18 cellular contexts compared by ENCODE assay signal in the genomic region with DNA sequence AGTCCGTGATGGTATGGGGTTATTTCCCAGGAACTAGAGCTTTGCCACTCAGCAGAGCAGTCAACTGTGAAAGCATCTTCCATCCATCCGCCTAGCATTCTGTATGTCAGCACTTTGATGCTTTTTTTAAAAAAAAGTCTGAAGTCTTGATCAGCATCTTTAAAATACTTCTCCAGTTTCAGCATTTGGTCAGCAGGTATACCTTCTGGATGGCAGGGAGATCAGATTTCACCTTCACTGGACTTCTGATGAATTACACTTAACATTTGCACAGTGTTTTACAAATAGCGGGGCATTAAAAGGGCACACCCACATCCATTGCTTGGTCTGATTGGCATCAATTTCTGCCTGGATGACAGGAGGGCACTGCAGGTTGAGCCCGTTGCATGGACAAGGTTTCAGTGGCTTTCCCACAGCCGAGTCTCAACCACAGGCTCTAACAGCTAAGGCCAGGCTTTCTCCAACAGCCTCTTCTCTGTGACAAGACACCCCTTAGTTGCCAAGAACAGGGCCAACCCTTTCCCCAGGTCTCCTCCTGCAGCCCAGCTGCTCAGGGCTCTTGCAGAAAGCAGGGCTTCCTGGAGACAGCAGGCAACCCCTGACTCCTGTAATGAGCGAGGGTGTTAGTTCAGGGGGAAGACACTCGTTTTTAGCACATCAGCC. TPM values are rescaled to one million over a fixed set of nuclear protein-coding genes. Genes with fewer than 3 reads are reported as not detected.
DNase-seq lines count a peak whose midpoint lies in the region; ATAC-seq, FAIRE-seq and TF ChIP-seq lines count a peak whose summit lies in the region.
"Had no signal": no experiment of that assay in that cellular context is flagged by ENCODE, and none has a peak within 500 bp of the region (broad histone marks: within the 10 kb centered on the region; RNA-seq: fewer than 3 reads in every experiment).

No MANE protein-coding gene starts in this region.

- no peak overlapping the region for H2BK15ac ChIP-seq in mesenchymal stem cell (ENCODE audit: low read depth, poor library complexity, severe bottlenecking)

- no peak overlapping the region for H3K23ac ChIP-seq in mesenchymal stem cell (ENCODE audit: low read length in 2 of 2)

- no peak overlapping the region for H3K4me3 Mint-ChIP-seq in activated CD4-positive, alpha-beta memory T cell treated with anti-CD3 and anti-CD28 coated beads for 36 hours

- H2AFZ ChIP-seq in K562 (ENCODE audit: low read depth, low read length), result no peak overlapping the region
- no peak overlapping the region for H2AFZ ChIP-seq in mesenchymal stem cell (ENCODE audit: low read depth, low read length)
- no peak overlapping the region for H2AFZ ChIP-seq in OCI-LY7 (ENCODE audit: low read length)

- peaks cover 6 to 80% (median 54%) of the 10 kb centered on the region in 9 donors for H3K4me1 ChIP-seq in heart right ventricle
- peaks cover 9 to 12% of the 10 kb centered on the region in 2 experiments; a peak in 4 of 5 replicates for H3K4me1 ChIP-seq in K562 (replicated peaks in 1 of 2; ENCODE audit: control insufficient read depth in 2 of 2, insufficient read depth in 2 of 2, low read length in 2 of 2)
- H3K4me1 ChIP-seq in mesenchymal stem cell (ENCODE audit: control insufficient read depth, insufficient read depth, low read depth, low read length), result peaks cover 17% of the 10 kb centered on the region
- peaks cover 10% of the 10 kb centered on the region for H3K4me1 ChIP-seq in OCI-LY7 (ENCODE audit: insufficient read depth, low read length, poor library complexity, severe bottlenecking)

- no peaks in the 10 kb centered on the region for H3K9me2 ChIP-seq in OCI-LY7 (ENCODE audit: insufficient read depth, low read length)

- no peak overlapping the region for H3K27ac Mint-ChIP-seq in activated CD4-positive, alpha-beta memory T cell treated with anti-CD3 and anti-CD28 coated beads for 36 hours
- H3K27ac Mint-ChIP-seq: CD8-positive, alpha-beta memory T cell had no signal

- intact Hi-C loops in heart right ventricle (cut with DNase I), result loop anchor here in 6 of 10 donors (5.0 to 10.0 kb wide), 5 partner anchors 54 to 126 kb away; partner anchors contain the start of gene EMILIN2 (in 3 of the 6)
- intact Hi-C loops in left cardiac atrium (cut with DNase I), result loop anchor here in 1 of 2 donors (10.0 kb wide), 1 partner anchor 96 kb away; no protein-coding TSS in a partner anchor
- intact Hi-C loops in K562 (cut with micrococcal nuclease), result no loop called here
- intact Hi-C loops in OCI-LY7 (cut with micrococcal nuclease; ENCODE audit: unreplicated experiment), result no loop called here
- intact Hi-C loops in activated CD4-positive, alpha-beta memory T cell treated with anti-CD3 and anti-CD28 coated beads for 36 hours (cut with micrococcal nuclease), result no loop called here

- H3K14ac ChIP-seq in mesenchymal stem cell (ENCODE audit: low read length in 2 of 2), result no peak overlapping the region

- H3K27me3 ChIP-seq in heart right ventricle (peaks cover 0 to 8% (median 0%) of the 10 kb centered on the region in 7 donors), K562 (ENCODE audit: control insufficient read depth in 2 of 2, insufficient read depth in 2 of 2, low read length in 2 of 2) (peaks cover 0 to 6% of the 10 kb centered on the region in 2 experiments; a peak in 2 of 5 replicates), mesenchymal stem cell (ENCODE audit: control insufficient read depth in 1 of 2, insufficient read depth in 1 of 2, low read length in 2 of 2) (peaks cover 0 to 7% of the 10 kb centered on the region in 2 experiments)

- ATAC-seq in heart right ventricle, result peak in 2 of 8 donors; percentile 2 to 18
- no peak for ATAC-seq in left cardiac atrium
- no peak for ATAC-seq in K562
- ATAC-seq: Panc1 had no signal

- TF ChIP-seq CTCF in heart right ventricle (IDR thresholded peaks at IDR 0.05) (no peak), K562 (IDR thresholded peaks at IDR 0.05 in 2 of 3, conservative IDR thresholded peaks at IDR 0.05 in 1 of 3; ENCODE audit: insufficient read depth in 2 of 3, low read depth in 1 of 3, low read length in 3 of 3) (no peak), OCI-LY7 (conservative IDR thresholded peaks at IDR 0.05; ENCODE audit: low read length) (no peak)

- no peak overlapping the region for H4K91ac ChIP-seq in mesenchymal stem cell (ENCODE audit: low read length)

- BruUV-seq in K562 (replicated peaks; lab: Mats Ljungman, UMichigan) (no TSS peak), OCI-LY7 (replicated peaks; lab: Mats Ljungman, UMichigan) (no TSS peak)

- H3K9me3 ChIP-seq in heart right ventricle (no peaks in the 10 kb centered on the region), K562 (replicated peaks; ENCODE audit: control insufficient read depth, insufficient read depth, low read depth, low read length) (no peaks in the 10 kb centered on the region), mesenchymal stem cell (ENCODE audit: control insufficient read depth, low read length) (no peaks in the 10 kb centered on the region), OCI-LY7 (ENCODE audit: low read length) (no peaks in the 10 kb centered on the region)
- H3K9me3 ChIP-seq: neutrophil had no signal

- H3K9me1 ChIP-seq in K562 (ENCODE audit: control insufficient read depth, insufficient read depth, low read length), result no peaks in the 10 kb centered on the region

- CTCF ChIA-PET in K562 (lab: Yijun Ruan, JAX; ENCODE audit: low intra/inter-chr PET ratio) (no interaction called here), OCI-LY7 (lab: Charles Lee; ENCODE audit: unreplicated experiment) (no interaction called here)
- CTCF ChIA-PET in activated CD4-positive, alpha-beta memory T cell treated with anti-CD3 and anti-CD28 coated beads for 36 hours (lab: Charles Lee), result no interaction called here

- 64 to 75% methylated on average over 7 of the region's 7 CpGs for WGBS in heart right ventricle, 2 donors
- 26% methylated on average over 7 of the region's 7 CpGs for WGBS in K562 (ENCODE audit: insufficient coverage, low coverage, missing lambda C conversion rate)
- WGBS in mesenchymal stem cell, result 90% methylated on average over 7 of the region's 7 CpGs

- H2BK5ac ChIP-seq in mesenchymal stem cell (ENCODE audit: low read depth, low read length, poor library complexity, severe bottlenecking), result no peak overlapping the region

- H2AK5ac ChIP-seq in mesenchymal stem cell (ENCODE audit: low read length, severe bottlenecking), result no peak overlapping the region

- H3K9me3 Mint-ChIP-seq in activated CD4-positive, alpha-beta memory T cell treated with anti-CD3 and anti-CD28 coated beads for 36 hours, result no peaks in the 10 kb centered on the region
- H3K9me3 Mint-ChIP-seq: CD8-positive, alpha-beta memory T cell had no signal

- POLR2A ChIA-PET in K562 (lab: Yijun Ruan, JAX) (interaction anchor here (0.6 to 2.0 kb wide), 4 partner anchors 13 to 547 kb away, joined by 3 to 4 read pairs (median 4); no protein-coding TSS in a partner anchor), OCI-LY7 (lab: Charles Lee) (no interaction called here)
- POLR2A ChIA-PET in activated CD4-positive, alpha-beta memory T cell treated with anti-CD3 and anti-CD28 coated beads for 36 hours (lab: Charles Lee), result no interaction called here

- in situ Hi-C loops in K562 (cut with MboI), result no loop called here

- FAIRE-seq in K562 (lab: Jason Lieb, UNC), result no peak
- FAIRE-seq: HTR-8/SVneo had no signal

- H4K8ac ChIP-seq in mesenchymal stem cell (ENCODE audit: low read length), result no peak overlapping the region

- H3K4me2 ChIP-seq in K562 (ENCODE audit: insufficient read depth, low read length) (no peak overlapping the region), mesenchymal stem cell (ENCODE audit: low read length, poor library complexity, severe bottlenecking) (no peak overlapping the region), OCI-LY7 (ENCODE audit: low read length) (no peak overlapping the region)

- H3K4me3 ChIP-seq in heart right ventricle, result no peak overlapping the region
- no peak overlapping the region for H3K4me3 ChIP-seq in K562
- H3K4me3 ChIP-seq in mesenchymal stem cell (ENCODE audit: insufficient read depth in 1 of 2, low read depth in 1 of 2, low read length in 2 of 2), result peak overlapping the region in 1 of 2 experiments; percentile 1
- H3K4me3 ChIP-seq in OCI-LY7 (ENCODE audit: low read depth, low read length, poor library complexity, severe bottlenecking), result no peak overlapping the region

- H3K4ac ChIP-seq in mesenchymal stem cell (ENCODE audit: low read depth in 1 of 2, low read length in 2 of 2), result no peak overlapping the region

- H2BK120ac ChIP-seq in mesenchymal stem cell (ENCODE audit: low read depth, low read length), result no peak overlapping the region

- H3K79me1 ChIP-seq in mesenchymal stem cell (replicated peaks; ENCODE audit: low read length, poor library complexity, severe bottlenecking), result no peaks in the 10 kb centered on the region

- no peak overlapping the region for H2BK12ac ChIP-seq in mesenchymal stem cell (ENCODE audit: low read length in 2 of 2)

- H3K4me1 Mint-ChIP-seq in activated CD4-positive, alpha-beta memory T cell treated with anti-CD3 and anti-CD28 coated beads for 36 hours (ENCODE audit: low read depth), result peaks cover 3% of the 10 kb centered on the region

- H3K18ac ChIP-seq in mesenchymal stem cell (ENCODE audit: low read depth in 1 of 2, low read length in 2 of 2), result no peak overlapping the region

- TF ChIP-seq POLR2A in K562 (conservative IDR thresholded peaks at IDR 0.05), result no peak

- H3K27ac ChIP-seq in heart right ventricle (peak overlapping the region in 9 of 10 donors; percentile 6 to 79 (median 53)), K562 (ENCODE audit: extremely low read depth, low read depth, low read length) (no peak overlapping the region), mesenchymal stem cell (ENCODE audit: low read length, poor library complexity, severe bottlenecking) (no peak overlapping the region), OCI-LY7 (ENCODE audit: low read depth, low read length, poor library complexity, severe bottlenecking) (no peak overlapping the region)
- H3K27ac ChIP-seq: epithelial cell of prostate, neutrophil had no signal

- H3K9ac ChIP-seq in K562 (ENCODE audit: insufficient read depth in 1 of 2, low read depth in 2 of 2, low read length in 2 of 2) (peak overlapping the region in 1 of 2 experiments; percentile 37; a peak in 1 of 4 replicates), mesenchymal stem cell (ENCODE audit: low read length) (peak overlapping the region; percentile 84)

- TF ChIP-seq EP300 in K562 (IDR thresholded peaks at IDR 0.05; ENCODE audit: low read length), result no peak

- H3K79me2 ChIP-seq in K562 (ENCODE audit: control insufficient read depth, insufficient read depth, low read length) (no peaks in the 10 kb centered on the region), OCI-LY7 (ENCODE audit: insufficient read depth, low read depth, low read length) (no peaks in the 10 kb centered on the region)

- TF ChIP-seq RAD21 in K562 (CRISPR knock-in tag; conservative IDR thresholded peaks at IDR 0.05 in 1 of 2, IDR thresholded peaks at IDR 0.05 in 1 of 2), result no peak

- H4K20me1 ChIP-seq in K562 (replicated peaks; ENCODE audit: control insufficient read depth, insufficient read depth, low read length), result no peaks in the 10 kb centered on the region
- no peaks in the 10 kb centered on the region for H4K20me1 ChIP-seq in OCI-LY7 (ENCODE audit: insufficient read depth, low read length)

- H3K27me3 Mint-ChIP-seq in activated CD4-positive, alpha-beta memory T cell treated with anti-CD3 and anti-CD28 coated beads for 36 hours, result no peaks in the 10 kb centered on the region

- DNase-seq in heart right ventricle, result no peak
- no peak for DNase-seq in left cardiac atrium
- no peak for DNase-seq in K562 (ENCODE audit: extremely low read depth in 1 of 4, low spot score in 3 of 4)
- no peak for DNase-seq in mesenchymal stem cell
- DNase-seq in DMS 273 (lab: John Stamatoyannopoulos, UW; ENCODE audit: unreplicated experiment), result no peak
- DNase-seq in OCI-LY7 (ENCODE audit: low spot score), result no peak
- DNase-seq in activated CD4-positive, alpha-beta memory T cell treated with anti-CD3 and anti-CD28 coated beads for 36 hours, result no peak
- DNase-seq: activated CD4-positive, CD25-positive, alpha-beta regulatory T cell treated with anti-CD3 and anti-CD28 coated beads, Interleukin-2, amount 50 U/mL, for 72 hours; CD8-positive, alpha-beta memory T cell; foreskin melanocyte; GOT3; NCI-H526 treated with DMSO at 0.1 percent for 48 hours; retina; substantia nigra had no signal

- H3K36me3 ChIP-seq in heart right ventricle (no peaks in the 10 kb centered on the region), K562 (ENCODE audit: control insufficient read depth, insufficient read depth, low read length) (no peaks in the 10 kb centered on the region), mesenchymal stem cell (ENCODE audit: control insufficient read depth in 1 of 2, insufficient read depth in 2 of 2, low read depth in 1 of 2, low read length in 2 of 2) (no peaks in the 10 kb centered on the region), OCI-LY7 (ENCODE audit: insufficient read depth, low read length) (no peaks in the 10 kb centered on the region)
- H3K36me3 ChIP-seq: neutrophil had no signal

- H3K36me3 Mint-ChIP-seq in activated CD4-positive, alpha-beta memory T cell treated with anti-CD3 and anti-CD28 coated beads for 36 hours, result no peaks in the 10 kb centered on the region
- H3K36me3 Mint-ChIP-seq: CD8-positive, alpha-beta memory T cell had no signal

RNA-seq across cellular contexts. Expression of gene EMILIN2, which starts 54.1 kb away (rescaled TPM):
- total RNA-seq in heart right ventricle, result 10 to 100 TPM in 9 of 10 donors, 1 to 10 TPM in 1; 9.5 to 50.5 (median 19.6) TPM
- polyA plus RNA-seq in heart right ventricle, result 10 to 100 TPM; 15.4 to 34.8 TPM
- 10 to 100 TPM; 12.2 to 17.8 TPM for total RNA-seq in left cardiac atrium
- total RNA-seq in K562 (2011; cell fraction: chromatin; rRNA removed; ENCODE audit: low replicate concordance), result 0.76 and 1.1 TPM in 2 replicates
- total RNA-seq in K562 (2011; cell fraction: nucleolus; rRNA removed), result 0.79 and 0.83 TPM in 2 replicates
- total RNA-seq in K562 (2011; cell fraction: nucleoplasm; rRNA removed), result 0.69 and 0.88 TPM in 2 replicates
- 0.32 and 0.37 TPM in 2 replicates for total RNA-seq in K562 (2014; rRNA removed)
- total RNA-seq in K562 (2014; rRNA removed; fragmentation: Illumina TruSeq; extraction: Trizol), result 0.11 and 0.16 TPM in 2 replicates
- total RNA-seq in K562 (2015; rRNA removed; fragmentation: Illumina TruSeq; extraction: Trizol), result 0.07 and 0.11 TPM in 2 replicates
- total RNA-seq in K562 (2021), result 0.34 and 0.40 TPM in 2 replicates
- polyA plus RNA-seq in K562 (2011; rRNA removed), result 0.25 and 0.35 TPM in 2 replicates
- polyA plus RNA-seq in K562 (2011; cell fraction: cytosol; rRNA removed), result 0.44 and 0.69 TPM in 2 replicates
- polyA plus RNA-seq in K562 (2011; cell fraction: nucleus; rRNA removed), result 0.43 and 0.48 TPM in 2 replicates
- polyA plus RNA-seq in K562 (2012), result 0.21 and 0.26 TPM in 2 replicates
- 0.19 and 0.24 TPM in 2 replicates for polyA plus RNA-seq in K562 (2014; fragmentation: Illumina TruSeq; extraction: Trizol)
- under 1 TPM; 0.01 to 0.03 TPM for polyA plus RNA-seq in K562 (2014; fragmentation: Nextera tagmentation; extraction: Ambion mirVana)
- 0.20 and 0.40 TPM in 2 replicates for polyA plus RNA-seq in K562 (2014; rRNA removed)
- 0.63 and 1.0 TPM in 2 replicates for polyA minus RNA-seq in K562 (2011; rRNA and poly(A)+ RNA removed)
- 0.38 and 0.91 TPM in 2 replicates for polyA minus RNA-seq in K562 (2011; cell fraction: cytosol; rRNA and poly(A)+ RNA removed)
- polyA minus RNA-seq in K562 (2011; cell fraction: nucleus; rRNA and poly(A)+ RNA removed), result 0.13 and 0.78 TPM in 2 replicates
- 3.7 TPM for polyA plus RNA-seq in mesenchymal stem cell (2013, experiment 1 of 2)
- 3.5 TPM for polyA plus RNA-seq in mesenchymal stem cell (2013, experiment 2 of 2)
- total RNA-seq in OCI-LY7 (2014; rRNA removed; shearing (Covaris generic)), result 0.46 and 1.4 TPM in 2 replicates
- 0.15 and 0.39 TPM in 2 replicates for total RNA-seq in OCI-LY7 (2022)
- 10 to 100 TPM; 18.7 to 20.1 TPM for total RNA-seq in activated CD4-positive, alpha-beta memory T cell treated with anti-CD3 and anti-CD28 coated beads for 36 hours

Comparison
In these comparisons a context has a peak if more than half of its experiments do, and no peak if none do; other contexts are left out.
1. H3K27ac ChIP-seq: peak in heart right ventricle (9 of 10); none in K562 (single experiment), mesenchymal stem cell (single experiment) and OCI-LY7 (single experiment).
2. RNA of gene EMILIN2, which starts 54.1 kb away (total RNA-seq): 9.5 to 50.5 TPM in heart right ventricle, 18.7 to 20.1 TPM in activated CD4-positive, alpha-beta memory T cell treated with anti-CD3 and anti-CD28 coated beads for 36 hours and 12.2 to 17.8 TPM in left cardiac atrium; 0.15 to 1.4 TPM in OCI-LY7 and 0.07 to 1.1 TPM in K562; every median in the first group is over 4 times any median in the second.
3. intact Hi-C loops: an anchor here in heart right ventricle (5.0 to 10.0 kb wide); none called in K562, OCI-LY7 and activated CD4-positive, alpha-beta memory T cell treated with anti-CD3 and anti-CD28 coated beads for 36 hours.